ENCODE assay signal across 8 cellular contexts in the genomic region with DNA sequence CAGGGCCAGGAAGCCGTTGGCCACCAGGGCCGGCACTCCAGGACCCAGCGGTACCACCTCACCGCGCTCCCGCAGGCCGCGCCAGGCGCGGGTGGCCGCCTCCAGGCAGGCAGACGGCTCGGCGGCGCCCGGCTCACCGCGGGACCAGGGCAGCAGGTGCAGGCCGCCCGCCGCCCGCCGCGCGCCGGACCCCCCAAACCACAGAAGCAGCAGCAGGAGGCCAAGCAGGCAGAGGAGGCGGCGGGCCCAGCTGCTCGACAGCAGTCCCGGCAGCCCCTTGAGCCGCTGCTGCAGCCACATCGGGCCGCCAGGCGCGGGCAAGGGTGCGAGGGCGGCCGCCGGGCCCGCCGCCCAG. TPM values are rescaled to one million over a fixed set of nuclear protein-coding genes. Genes with fewer than 3 reads are reported as not detected.
DNase-seq lines count a peak whose midpoint lies in the region; ATAC-seq and TF ChIP-seq lines count a peak whose summit lies in the region.

No MANE protein-coding gene starts in this region.

- POLR2A ChIA-PET in activated CD4-positive, alpha-beta T cell treated with anti-CD3 and anti-CD28 coated beads, Interleukin-2, amount 10 ng/mL, durations not matched to agents 7 days and 5 days (lab: Charles Lee) = interaction anchor here (1.0 to 1.6 kb wide), 2 partner anchors 16 to 18 kb away, joined by 6 to 12 read pairs; no protein-coding TSS in a partner anchor
- POLR2A ChIA-PET in HEK293T (lab: Yijun Ruan, JAX) = interaction anchor here (0.6 to 2.2 kb wide), 4 partner anchors 8 to 102 kb away, joined by 3 to 31 read pairs (median 8); a partner anchor contains a TSS

- peak; percentile 6 for ATAC-seq in HG03439 (IDR thresholded peaks at IDR 0.05; ENCODE audit: unreplicated experiment)

- H3K9me3 Mint-ChIP-seq in activated CD4-positive, alpha-beta T cell treated with anti-CD3 and anti-CD28 coated beads, Interleukin-2, amount 10 ng/mL, durations not matched to agents 7 days and 5 days = no peaks in the 10 kb centered on the region
- H3K9me3 Mint-ChIP-seq in brain = no peaks in the 10 kb centered on the region
- H3K9me3 Mint-ChIP-seq in mesothelial cell of epicardium = no peaks in the 10 kb centered on the region

- TF ChIP-seq CTCF in brain (conservative IDR thresholded peaks at IDR 0.05) (no peak), mesothelial cell of epicardium (IDR thresholded peaks at IDR 0.05; ENCODE audit: unreplicated experiment) (no peak)

- no peak overlapping the region for H3K27ac Mint-ChIP-seq in activated CD4-positive, alpha-beta T cell treated with anti-CD3 and anti-CD28 coated beads, Interleukin-2, amount 10 ng/mL, durations not matched to agents 7 days and 5 days
- H3K27ac Mint-ChIP-seq in brain = peak overlapping the region in 3 of 5 experiments; percentile 77 to 96 (median 87)
- no peak overlapping the region for H3K27ac Mint-ChIP-seq in mesothelial cell of epicardium

- peaks cover 20% of the 10 kb centered on the region for H3K36me3 Mint-ChIP-seq in activated CD4-positive, alpha-beta T cell treated with anti-CD3 and anti-CD28 coated beads, Interleukin-2, amount 10 ng/mL, durations not matched to agents 7 days and 5 days (ENCODE audit: low read depth)
- peaks cover 30% of the 10 kb centered on the region for H3K36me3 Mint-ChIP-seq in brain
- H3K36me3 Mint-ChIP-seq in mesothelial cell of epicardium = peaks cover 11% of the 10 kb centered on the region

- no peaks in the 10 kb centered on the region for H3K27me3 Mint-ChIP-seq in activated CD4-positive, alpha-beta T cell treated with anti-CD3 and anti-CD28 coated beads, Interleukin-2, amount 10 ng/mL, durations not matched to agents 7 days and 5 days
- H3K27me3 Mint-ChIP-seq in brain = peaks cover 4% of the 10 kb centered on the region
- no peaks in the 10 kb centered on the region for H3K27me3 Mint-ChIP-seq in mesothelial cell of epicardium (ENCODE audit: low read depth)

- CTCF ChIA-PET in activated CD4-positive, alpha-beta T cell treated with anti-CD3 and anti-CD28 coated beads, Interleukin-2, amount 10 ng/mL, durations not matched to agents 7 days and 5 days (lab: Charles Lee) = interaction anchor here (0.8 kb wide), 1 partner anchor 18 kb away, joined by 4 read pairs; no protein-coding TSS in a partner anchor
- CTCF ChIA-PET in HEK293T (lab: Yijun Ruan, JAX) = no interaction called here

- no peak overlapping the region for H3K4me3 Mint-ChIP-seq in activated CD4-positive, alpha-beta T cell treated with anti-CD3 and anti-CD28 coated beads, Interleukin-2, amount 10 ng/mL, durations not matched to agents 7 days and 5 days
- H3K4me3 Mint-ChIP-seq in brain (peak overlapping the region in 2 of 5 experiments; percentile 18 to 83), mesothelial cell of epicardium (peak overlapping the region; percentile 26)

- peak; percentile 30 for DNase-seq in activated CD4-positive, alpha-beta T cell treated with anti-CD3 and anti-CD28 coated beads, Interleukin-2, amount 10 ng/mL, durations not matched to agents 7 days and 5 days
- no peak for DNase-seq in activated CD4-positive, alpha-beta T cell treated with anti-CD3 and anti-CD28 coated beads for 1 hour
- DNase-seq in mesothelial cell of epicardium (ENCODE audit: low spot score in 2 of 2, unreplicated experiment in 2 of 2) = peak in 1 of 2 experiments; percentile 50
- no peak for DNase-seq in NCI-H2107 (lab: John Stamatoyannopoulos, UW)
- no peak for DNase-seq in putamen (ENCODE audit: low spot score)
- DNase-seq in HEK293T (ENCODE audit: extremely low spot score) = no peak

- H3K4me1 Mint-ChIP-seq in activated CD4-positive, alpha-beta T cell treated with anti-CD3 and anti-CD28 coated beads, Interleukin-2, amount 10 ng/mL, durations not matched to agents 7 days and 5 days = peaks cover 35% of the 10 kb centered on the region
- peaks cover 69% of the 10 kb centered on the region for H3K4me1 Mint-ChIP-seq in brain
- H3K4me1 Mint-ChIP-seq in mesothelial cell of epicardium = peaks cover 35% of the 10 kb centered on the region

TF ChIP-seq in HEK293T, 16 proteins besides CTCF, POLR2A, EP300 and RAD21:
- no peak for TF ChIP-seq LEF1 (IDR thresholded peaks at IDR 0.05; ENCODE audit: borderline replicate concordance)
- no peak for TF ChIP-seq ARNT (IDR thresholded peaks at IDR 0.05)
- TF ChIP-seq BHLHE40 (IDR thresholded peaks at IDR 0.05; ENCODE audit: borderline replicate concordance) = no peak
- no peak for TF ChIP-seq FOXK2 (IDR thresholded peaks at IDR 0.05)
- TF ChIP-seq, protein P1, sequence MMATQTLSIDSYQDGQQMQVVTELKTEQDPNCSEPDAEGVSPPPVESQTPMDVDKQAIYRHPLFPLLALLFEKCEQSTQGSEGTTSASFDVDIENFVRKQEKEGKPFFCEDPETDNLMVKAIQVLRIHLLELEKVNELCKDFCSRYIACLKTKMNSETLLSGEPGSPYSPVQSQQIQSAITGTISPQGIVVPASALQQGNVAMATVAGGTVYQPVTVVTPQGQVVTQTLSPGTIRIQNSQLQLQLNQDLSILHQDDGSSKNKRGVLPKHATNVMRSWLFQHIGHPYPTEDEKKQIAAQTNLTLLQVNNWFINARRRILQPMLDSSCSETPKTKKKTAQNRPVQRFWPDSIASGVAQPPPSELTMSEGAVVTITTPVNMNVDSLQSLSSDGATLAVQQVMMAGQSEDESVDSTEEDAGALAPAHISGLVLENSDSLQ (IDR thresholded peaks at IDR 0.05) = no peak
- no peak for TF ChIP-seq TARDBP (IDR thresholded peaks at IDR 0.05)
- no peak for TF ChIP-seq ZNF384 (IDR thresholded peaks at IDR 0.05)
- TF ChIP-seq CTBP1 (IDR thresholded peaks at IDR 0.05; ENCODE audit: borderline replicate concordance) = no peak
TF ChIP-seq in HEK293T: peak in this region for 0.

RNA-seq across cellular contexts. Expression of a gene that starts 0.3 kb away (rescaled TPM):
- total RNA-seq in activated CD4-positive, alpha-beta T cell treated with anti-CD3 and anti-CD28 coated beads, Interleukin-2, amount 10 ng/mL, durations not matched to agents 7 days and 5 days = 10 to 100 TPM; 35.1 to 36.8 TPM
- polyA plus RNA-seq in brain (ENCODE audit: insufficient read depth, low read depth, low replicate concordance) = 84.2 TPM
- total RNA-seq in mesothelial cell of epicardium = 37.8 to 39.3 TPM (median 37.8 TPM) in 3 replicates

RNA-seq across cellular contexts. Expression of a gene that starts 8.6 kb away (rescaled TPM):
- 10 to 100 TPM; 10.5 to 11.1 TPM for total RNA-seq in activated CD4-positive, alpha-beta T cell treated with anti-CD3 and anti-CD28 coated beads, Interleukin-2, amount 10 ng/mL, durations not matched to agents 7 days and 5 days
- 76.5 TPM for polyA plus RNA-seq in brain (ENCODE audit: insufficient read depth, low read depth, low replicate concordance)
- 198 to 206 TPM (median 203 TPM) in 3 replicates for total RNA-seq in mesothelial cell of epicardium

RNA-seq across cellular contexts. Expression of a gene that starts 54.3 kb away (rescaled TPM):
- 10 to 100 TPM; 46.3 to 60.3 TPM for total RNA-seq in activated CD4-positive, alpha-beta T cell treated with anti-CD3 and anti-CD28 coated beads, Interleukin-2, amount 10 ng/mL, durations not matched to agents 7 days and 5 days
- 82.1 TPM for polyA plus RNA-seq in brain (ENCODE audit: insufficient read depth, low read depth, low replicate concordance)
- 52.4 to 58.4 TPM (median 53.7 TPM) in 3 replicates for total RNA-seq in mesothelial cell of epicardium

Comparison
In these comparisons a context has a peak if more than half of its experiments do, and no peak if none do; other contexts are left out.
1. H3K27ac Mint-ChIP-seq: peak in brain (3 of 5); none in activated CD4-positive, alpha-beta T cell treated with anti-CD3 and anti-CD28 coated beads, Interleukin-2, amount 10 ng/mL, durations not matched to agents 7 days and 5 days (single experiment) and mesothelial cell of epicardium (single experiment).
2. RNA of a gene that starts 8.6 kb away (total RNA-seq): 198 to 206 TPM in mesothelial cell of epicardium; 10.5 to 11.1 TPM in activated CD4-positive, alpha-beta T cell treated with anti-CD3 and anti-CD28 coated beads, Interleukin-2, amount 10 ng/mL, durations not matched to agents 7 days and 5 days; every median in the first group is over 10 times any median in the second.